28 cellular contexts compared by ENCODE assay signal in the genomic region with DNA sequence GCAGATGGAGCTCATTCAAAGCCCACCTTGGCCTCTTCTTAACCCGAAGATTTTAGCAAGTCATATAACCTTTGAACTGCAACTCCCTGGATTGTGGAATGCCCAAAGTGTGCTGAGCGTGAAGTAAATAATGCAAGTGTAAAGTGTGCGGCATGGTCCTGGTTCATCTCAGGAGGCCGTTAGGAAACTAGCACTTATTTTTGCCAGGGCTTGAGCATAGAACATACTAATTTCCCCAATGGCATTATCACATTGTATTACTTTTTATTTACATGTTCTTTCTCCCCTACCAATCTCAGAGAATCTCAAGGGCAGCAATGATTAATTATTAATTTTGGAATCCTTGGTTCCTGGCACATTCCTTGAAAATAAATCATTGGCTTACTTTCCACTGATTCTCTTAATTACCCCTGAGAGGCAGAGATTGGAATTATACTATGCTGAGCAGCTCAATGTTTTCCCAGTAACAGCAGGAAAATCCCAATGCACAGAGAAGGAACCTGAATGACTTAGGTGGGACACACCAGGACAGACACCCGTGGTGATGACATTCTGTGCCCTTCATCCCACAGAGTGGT.
A peak's percentile ranks its signal among the peaks of the same experiment; 100 is the strongest.
DNase-seq lines count a peak whose midpoint lies in the region; ATAC-seq and TF ChIP-seq lines count a peak whose summit lies in the region.
"Had no signal": no experiment of that assay in that cellular context is flagged by ENCODE, and none has a peak within 500 bp of the region (broad histone marks: within the 10 kb centered on the region; RNA-seq: fewer than 3 reads in every experiment).

No MANE protein-coding gene starts in this region.

- no peak overlapping the region for H3K4me3 Mint-ChIP-seq in type B pancreatic cell
- H3K4me3 Mint-ChIP-seq: activated CD8-positive, alpha-beta T cell treated with anti-CD3 and anti-CD28 coated beads, Interleukin-2, amount 10 ng/mL, durations not matched to agents 7 days and 5 days; natural killer cell treated with Interleukin-12 subunit alpha and Interleukin-12 subunit beta and Interleukin-15 and Interleukin-18, amount 100 ng/mL, for 72 hours; stimulated activated naive CD8-positive, alpha-beta T cell treated with anti-CD3 and anti-CD28 coated beads, Interleukin-15, amount 100 ng/mL, for 72 hours; T-cell had no signal

- H3K9me3 ChIP-seq in RWPE2 (ENCODE audit: severe bottlenecking) (no peaks in the 10 kb centered on the region), mesenchymal stem cell (ENCODE audit: control insufficient read depth, low read length) (no peaks in the 10 kb centered on the region)
- H3K9me3 ChIP-seq: BE2C, heart left ventricle, SJCRH30 had no signal

- peaks cover 3% of the 10 kb centered on the region for H3K27me3 Mint-ChIP-seq in type B pancreatic cell

- H3K36me3 ChIP-seq in RWPE2 (ENCODE audit: low read depth) (no peaks in the 10 kb centered on the region), mesenchymal stem cell (ENCODE audit: control insufficient read depth in 1 of 2, insufficient read depth in 2 of 2, low read depth in 1 of 2, low read length in 2 of 2) (no peaks in the 10 kb centered on the region)
- H3K36me3 ChIP-seq: BE2C, heart left ventricle, SJCRH30 had no signal

- no peaks in the 10 kb centered on the region for H3K9me3 Mint-ChIP-seq in type B pancreatic cell
- H3K9me3 Mint-ChIP-seq: natural killer cell treated with Interleukin-12 subunit alpha and Interleukin-12 subunit beta and Interleukin-15 and Interleukin-18, amount 100 ng/mL, for 72 hours; stimulated activated naive CD8-positive, alpha-beta T cell treated with anti-CD3 and anti-CD28 coated beads, Interleukin-15, amount 100 ng/mL, for 72 hours; T-cell had no signal

- H3K4me3 ChIP-seq in RWPE2 (ENCODE audit: severe bottlenecking) (no peak overlapping the region), mesenchymal stem cell (ENCODE audit: insufficient read depth in 1 of 2, low read depth in 1 of 2, low read length in 2 of 2) (no peak overlapping the region)
- H3K4me3 ChIP-seq: heart left ventricle, PC-9, SJCRH30 had no signal

- no peak for TF ChIP-seq CTCF in RWPE2 (IDR thresholded peaks at IDR 0.05; ENCODE audit: poor library complexity, severe bottlenecking)
- no peak for TF ChIP-seq CTCF in foreskin keratinocyte (conservative IDR thresholded peaks at IDR 0.05)
- TF ChIP-seq CTCF in type B pancreatic cell (conservative IDR thresholded peaks at IDR 0.05), result no peak

- H2BK12ac ChIP-seq in mesenchymal stem cell (ENCODE audit: low read length in 2 of 2), result no peak overlapping the region

- peak overlapping the region; percentile 74 for H2BK5ac ChIP-seq in mesenchymal stem cell (ENCODE audit: low read depth, low read length, poor library complexity, severe bottlenecking)

- peak overlapping the region in 1 of 2 experiments; percentile 67 for H3K18ac ChIP-seq in mesenchymal stem cell (ENCODE audit: low read depth in 1 of 2, low read length in 2 of 2)

- H2BK15ac ChIP-seq in mesenchymal stem cell (ENCODE audit: low read depth, poor library complexity, severe bottlenecking), result no peak overlapping the region

- no peaks in the 10 kb centered on the region for H3K36me3 Mint-ChIP-seq in type B pancreatic cell
- H3K36me3 Mint-ChIP-seq: natural killer cell treated with Interleukin-12 subunit alpha and Interleukin-12 subunit beta and Interleukin-15 and Interleukin-18, amount 100 ng/mL, for 72 hours; T-cell had no signal

- peaks cover 21% of the 10 kb centered on the region for H3K4me1 ChIP-seq in RWPE2 (ENCODE audit: insufficient read depth, poor library complexity, severe bottlenecking)
- H3K4me1 ChIP-seq in foreskin keratinocyte, result peaks cover 23% of the 10 kb centered on the region
- peaks cover 35% of the 10 kb centered on the region for H3K4me1 ChIP-seq in mesenchymal stem cell (ENCODE audit: control insufficient read depth, insufficient read depth, low read depth, low read length)
- H3K4me1 ChIP-seq: BE2C, heart left ventricle, parathyroid adenoma, SJCRH30 had no signal

- no peak overlapping the region for H3K4me2 ChIP-seq in mesenchymal stem cell (ENCODE audit: low read length, poor library complexity, severe bottlenecking)
- H3K4me2 ChIP-seq: KMS-11, PC-9 had no signal

- peak overlapping the region; percentile 87 for H2AK5ac ChIP-seq in mesenchymal stem cell (ENCODE audit: low read length, severe bottlenecking)

- H3K27ac ChIP-seq in RWPE2 (ENCODE audit: poor library complexity, severe bottlenecking) (peak overlapping the region; percentile 88), foreskin keratinocyte (peak overlapping the region; percentile 75), mesenchymal stem cell (ENCODE audit: low read length, poor library complexity, severe bottlenecking) (peak overlapping the region; percentile 89)
- H3K27ac ChIP-seq: heart left ventricle, KMS-11, parathyroid adenoma, PC-9, SJCRH30 had no signal

- 93% methylated on average over 5 of the region's 5 CpGs for WGBS in mesenchymal stem cell

- H4K8ac ChIP-seq in mesenchymal stem cell (ENCODE audit: low read length), result no peak overlapping the region

- H3K4me1 Mint-ChIP-seq in type B pancreatic cell (ENCODE audit: unreplicated experiment), result peaks cover 24% of the 10 kb centered on the region
- H3K4me1 Mint-ChIP-seq: T-cell had no signal

- H2AFZ ChIP-seq in mesenchymal stem cell (ENCODE audit: low read depth, low read length), result no peak overlapping the region
- H2AFZ ChIP-seq: parathyroid adenoma, PC-9 had no signal

- ATAC-seq in RWPE2 (ENCODE audit: low read depth) (no peak), foreskin keratinocyte (no peak)
- ATAC-seq: activated CD8-positive, alpha-beta T cell treated with anti-CD3 and anti-CD28 coated beads, Interleukin-2, amount 10 ng/mL, durations not matched to agents 7 days and 5 days; heart left ventricle; left ventricle myocardium superior; natural killer cell treated with Interleukin-12 subunit alpha and Interleukin-12 subunit beta and Interleukin-15 and Interleukin-18, amount 100 ng/mL, for 72 hours; stimulated activated naive CD8-positive, alpha-beta T cell treated with anti-CD3 and anti-CD28 coated beads, Interleukin-15, amount 100 ng/mL, for 72 hours; T-cell had no signal

- no peak overlapping the region for H4K91ac ChIP-seq in mesenchymal stem cell (ENCODE audit: low read length)

- DNase-seq in ACHN, result peak; percentile 4
- DNase-seq in RWPE2 (ENCODE audit: low spot score), result no peak
- DNase-seq in foreskin keratinocyte, result peak in 1 of 2 donors; percentile 56
- peak; percentile 1 for DNase-seq in mesenchymal stem cell
- no peak for DNase-seq in NCI-H1930 (lab: John Stamatoyannopoulos, UW)
- no peak for DNase-seq in activated CD8-positive, alpha-beta memory T cell treated with anti-CD3 and anti-CD28 coated beads for 24 hours
- DNase-seq in type B pancreatic cell (ENCODE audit: extremely low spot score, unreplicated experiment), result no peak
- DNase-seq in putamen (ENCODE audit: low spot score), result no peak
- DNase-seq: activated CD4-positive, alpha-beta T cell treated with anti-CD3 and anti-CD28 coated beads for 1 hour; activated CD8-positive, alpha-beta T cell treated with anti-CD3 and anti-CD28 coated beads, Interleukin-2, amount 10 ng/mL, durations not matched to agents 7 days and 5 days; activated T-cell treated with anti-CD3 and anti-CD28 coated beads, Interleukin-2, amount 50 U/mL, for 1 hour; BE2C; central memory CD4-positive, alpha-beta T cell; dermis blood vessel endothelial cell; DMS53; heart left ventricle; left ventricle myocardium superior; NCI-H1436 treated with DMSO at 0.1 percent for 48 hours; NCI-H510A treated with DMSO at 0.1 percent for 48 hours; NK-92 treated with Interleukin-12 subunit alpha and Interleukin-12 subunit beta, amount 100 ng/mL, for 24 hours; SJCRH30; stimulated activated naive CD8-positive, alpha-beta T cell treated with anti-CD3 and anti-CD28 coated beads, Interleukin-15, amount 100 ng/mL, for 72 hours; T-cell; trophoblast cell had no signal

- H3K23ac ChIP-seq in mesenchymal stem cell (ENCODE audit: low read length in 2 of 2), result no peak overlapping the region

- no peaks in the 10 kb centered on the region for H3K27me3 ChIP-seq in RWPE2 (ENCODE audit: insufficient read depth, poor library complexity, severe bottlenecking)
- H3K27me3 ChIP-seq in foreskin keratinocyte, result no peaks in the 10 kb centered on the region
- H3K27me3 ChIP-seq in mesenchymal stem cell (ENCODE audit: control insufficient read depth in 1 of 2, insufficient read depth in 1 of 2, low read length in 2 of 2), result no peaks in the 10 kb centered on the region
- H3K27me3 ChIP-seq: SJCRH30 had no signal

- no peak overlapping the region for H3K4ac ChIP-seq in mesenchymal stem cell (ENCODE audit: low read depth in 1 of 2, low read length in 2 of 2)

- no peaks in the 10 kb centered on the region for H3K79me1 ChIP-seq in mesenchymal stem cell (replicated peaks; ENCODE audit: low read length, poor library complexity, severe bottlenecking)

- in situ Hi-C loops in ACHN (cut with HindIII; ENCODE audit: low pct_ligation_motif_present, low pct_unique_long_range_greater_than_20kb, low sequenced_read_pairs), result no loop called here

- H3K14ac ChIP-seq in mesenchymal stem cell (ENCODE audit: low read length in 2 of 2), result peak overlapping the region in 1 of 2 experiments; percentile 35

- H3K27ac Mint-ChIP-seq in type B pancreatic cell, result no peak overlapping the region
- H3K27ac Mint-ChIP-seq: activated CD8-positive, alpha-beta T cell treated with anti-CD3 and anti-CD28 coated beads, Interleukin-2, amount 10 ng/mL, durations not matched to agents 7 days and 5 days; natural killer cell treated with Interleukin-12 subunit alpha and Interleukin-12 subunit beta and Interleukin-15 and Interleukin-18, amount 100 ng/mL, for 72 hours; stimulated activated naive CD8-positive, alpha-beta T cell treated with anti-CD3 and anti-CD28 coated beads, Interleukin-15, amount 100 ng/mL, for 72 hours; T-cell had no signal

- no peak overlapping the region for H3K9ac ChIP-seq in mesenchymal stem cell (ENCODE audit: low read length)
- H3K9ac ChIP-seq: KMS-11, parathyroid adenoma had no signal

- no peak overlapping the region for H2BK120ac ChIP-seq in mesenchymal stem cell (ENCODE audit: low read depth, low read length)

Comparison
In these comparisons a context has a peak if more than half of its experiments do, and no peak if none do; other contexts are left out.
1. DNase-seq: peak in ACHN (single experiment) and mesenchymal stem cell (single experiment); none in RWPE2 (single experiment), NCI-H1930 (0 of 2), activated CD8-positive, alpha-beta memory T cell treated with anti-CD3 and anti-CD28 coated beads for 24 hours (single experiment), type B pancreatic cell (single experiment) and putamen (single experiment).
2. Peak in every context shown above with its lines, with median percentiles within 50 percentile points of each other: H3K27ac ChIP-seq.